10 cellular contexts compared by ENCODE assay signal in the genomic region with DNA sequence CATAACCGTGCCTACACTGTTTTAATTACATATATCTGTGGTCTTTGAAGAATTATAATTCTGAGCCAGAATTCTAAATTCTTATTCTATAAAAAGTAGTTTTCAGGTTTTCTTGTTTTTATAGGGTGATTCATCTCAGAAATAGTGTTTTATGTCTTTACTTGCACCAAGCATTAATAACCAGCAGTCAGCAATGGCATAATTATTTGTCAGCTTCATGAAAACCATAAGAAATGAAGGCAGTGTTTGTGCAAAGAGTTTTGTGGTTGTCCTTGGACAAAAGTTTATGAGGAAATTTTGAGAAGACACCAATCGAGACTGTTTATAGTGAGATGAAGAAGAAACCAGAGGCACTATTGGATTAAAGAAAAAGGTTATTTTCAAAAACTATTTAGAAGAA. TPM values are rescaled to one million over a fixed set of nuclear protein-coding genes. Genes with fewer than 3 reads are reported as not detected.
"Had no signal": no experiment of that assay in that cellular context is flagged by ENCODE, and none has a peak within 500 bp of the region (broad histone marks: within the 10 kb centered on the region; RNA-seq: fewer than 3 reads in every experiment).

No MANE protein-coding gene starts in this region.

- H3K9me3 ChIP-seq: adrenal gland, left lung, thyroid gland had no signal

- H3K27me3 ChIP-seq: adrenal gland, left lung, thyroid gland had no signal

- H3K4me3 ChIP-seq: adrenal gland, left lung, skin epidermis, thyroid gland had no signal

- H3K4me1 ChIP-seq: adrenal gland, left lung, thyroid gland had no signal

- DNase-seq: activated effector memory CD4-positive, alpha-beta T cell treated with Interleukin-2 at 50 U/mL for 16 hours; kidney; stimulated activated naive B cell treated with anti-CD40 and anti-IgM and Interleukin-4, amounts not matched to agents 10 μg/mL and 1 μg/mL and 100 μg/mL, for 72 hours had no signal

- H3K36me3 ChIP-seq: adrenal gland, left lung, thyroid gland, WERI-Rb-1 had no signal

- H3K27ac ChIP-seq: adrenal gland, thyroid gland, WERI-Rb-1 had no signal

RNA-seq across cellular contexts. Expression of a gene that starts 37.2 kb away (rescaled TPM):
- total RNA-seq: activated CD4-positive, alpha-beta memory T cell treated with anti-CD3 and anti-CD28 coated beads, Interleukin-2, amount 10 ng/mL, durations not matched to agents 7 days and 5 days; naive thymus-derived CD8-positive, alpha-beta T cell had no signal
- polyA plus RNA-seq: naive thymus-derived CD8-positive, alpha-beta T cell had no signal
